Comparison of ENCODE assay signal across 12 cellular contexts in genomic region chr15:74174216-74174965, GRCh38. TPM values are rescaled to one million over a fixed set of nuclear protein-coding genes. Genes with fewer than 3 reads are reported as not detected.
DNase-seq lines count a peak whose midpoint lies in the region; ATAC-seq and TF ChIP-seq lines count a peak whose summit lies in the region.
"Had no signal": no experiment of that assay in that cellular context is flagged by ENCODE, and none has a peak within 500 bp of the region (broad histone marks: within the 10 kb centered on the region; RNA-seq: fewer than 3 reads in every experiment).

No MANE protein-coding gene starts in this region.

- no peak for TF ChIP-seq POLR2A in Peyer's patch (IDR thresholded peaks at IDR 0.05)
- no peak for TF ChIP-seq POLR2A in esophagus squamous epithelium (IDR thresholded peaks at IDR 0.05)
- TF ChIP-seq POLR2A in suprapubic skin (IDR thresholded peaks at IDR 0.05), result no peak

- no peak overlapping the region for H3K27ac Mint-ChIP-seq in stimulated activated naive CD8-positive, alpha-beta T cell treated with anti-CD3 and anti-CD28 coated beads, Interleukin-15, amount 100 ng/mL, for 72 hours
- H3K27ac Mint-ChIP-seq in activated CD8-positive, alpha-beta T cell treated with anti-CD3 and anti-CD28 coated beads, Interleukin-2, amount 10 ng/mL, durations not matched to agents 7 days and 5 days, result no peak overlapping the region
- H3K27ac Mint-ChIP-seq: activated CD4-positive, alpha-beta memory T cell treated with anti-CD3 and anti-CD28 coated beads for 36 hours had no signal

- POLR2A ChIA-PET in activated CD8-positive, alpha-beta T cell treated with anti-CD3 and anti-CD28 coated beads, Interleukin-2, amount 10 ng/mL, durations not matched to agents 7 days and 5 days (lab: Charles Lee), result no interaction called here

- TF ChIP-seq CTCF in Peyer's patch (IDR thresholded peaks at IDR 0.05) (no peak), esophagus squamous epithelium (IDR thresholded peaks at IDR 0.05) (no peak), mucosa of descending colon (IDR thresholded peaks at IDR 0.05) (no peak), suprapubic skin (IDR thresholded peaks at IDR 0.05) (no peak)

- peak in 2 of 3 donors; percentile 44 for DNase-seq in Peyer's patch
- DNase-seq in esophagus squamous epithelium (lab: John Stamatoyannopoulos, UW), result no peak
- no peak for DNase-seq in mucosa of descending colon
- peak; percentile 65 to 77 for DNase-seq in suprapubic skin (ENCODE audit: low spot score in 2 of 2)
- DNase-seq in posterior vena cava (ENCODE audit: low spot score), result no peak
- DNase-seq in medulla oblongata (ENCODE audit: extremely low spot score), result no peak
- DNase-seq in stimulated activated naive CD8-positive, alpha-beta T cell treated with anti-CD3 and anti-CD28 coated beads, Interleukin-15, amount 100 ng/mL, for 72 hours, result no peak
- DNase-seq in activated CD8-positive, alpha-beta T cell treated with anti-CD3 and anti-CD28 coated beads, Interleukin-2, amount 10 ng/mL, durations not matched to agents 7 days and 5 days, result no peak
- DNase-seq: activated CD4-positive, alpha-beta memory T cell treated with anti-CD3 and anti-CD28 coated beads for 36 hours; mammary epithelial cell; NCI-H345 had no signal

- H3K27me3 ChIP-seq in Peyer's patch, result no peaks in the 10 kb centered on the region
- peaks cover 0 to 3% (median 0%) of the 10 kb centered on the region in 4 donors for H3K27me3 ChIP-seq in esophagus squamous epithelium
- H3K27me3 ChIP-seq in suprapubic skin, result peaks cover 2% of the 10 kb centered on the region

- TF ChIP-seq EP300 in suprapubic skin (IDR thresholded peaks at IDR 0.05), result no peak

- no peaks in the 10 kb centered on the region for H3K9me3 ChIP-seq in Peyer's patch
- no peaks in the 10 kb centered on the region for H3K9me3 ChIP-seq in esophagus squamous epithelium
- no peaks in the 10 kb centered on the region for H3K9me3 ChIP-seq in mucosa of descending colon
- H3K9me3 ChIP-seq in suprapubic skin, result no peaks in the 10 kb centered on the region

- H3K27ac ChIP-seq in Peyer's patch, result peak overlapping the region; percentile 43 to 80 (median 66)
- H3K27ac ChIP-seq in esophagus squamous epithelium, result peak overlapping the region; percentile 39 to 83 (median 72)
- peak overlapping the region; percentile 65 for H3K27ac ChIP-seq in suprapubic skin

- no peaks in the 10 kb centered on the region for H3K27me3 Mint-ChIP-seq in stimulated activated naive CD8-positive, alpha-beta T cell treated with anti-CD3 and anti-CD28 coated beads, Interleukin-15, amount 100 ng/mL, for 72 hours
- H3K27me3 Mint-ChIP-seq in activated CD8-positive, alpha-beta T cell treated with anti-CD3 and anti-CD28 coated beads, Interleukin-2, amount 10 ng/mL, durations not matched to agents 7 days and 5 days (ENCODE audit: low read depth), result peaks cover 2% of the 10 kb centered on the region

- no peaks in the 10 kb centered on the region for H3K9me3 Mint-ChIP-seq in stimulated activated naive CD8-positive, alpha-beta T cell treated with anti-CD3 and anti-CD28 coated beads, Interleukin-15, amount 100 ng/mL, for 72 hours
- no peaks in the 10 kb centered on the region for H3K9me3 Mint-ChIP-seq in activated CD8-positive, alpha-beta T cell treated with anti-CD3 and anti-CD28 coated beads, Interleukin-2, amount 10 ng/mL, durations not matched to agents 7 days and 5 days (ENCODE audit: insufficient read depth)
- H3K9me3 Mint-ChIP-seq: activated CD4-positive, alpha-beta memory T cell treated with anti-CD3 and anti-CD28 coated beads for 36 hours had no signal

- no peak overlapping the region for H3K4me3 Mint-ChIP-seq in stimulated activated naive CD8-positive, alpha-beta T cell treated with anti-CD3 and anti-CD28 coated beads, Interleukin-15, amount 100 ng/mL, for 72 hours
- no peak overlapping the region for H3K4me3 Mint-ChIP-seq in activated CD8-positive, alpha-beta T cell treated with anti-CD3 and anti-CD28 coated beads, Interleukin-2, amount 10 ng/mL, durations not matched to agents 7 days and 5 days
- H3K4me3 Mint-ChIP-seq: activated CD4-positive, alpha-beta memory T cell treated with anti-CD3 and anti-CD28 coated beads for 36 hours had no signal

- H3K4me1 ChIP-seq in Peyer's patch (peaks cover 0 to 17% (median 0%) of the 10 kb centered on the region in 4 donors), esophagus squamous epithelium (peaks cover 7 to 78% (median 22%) of the 10 kb centered on the region in 3 donors), mucosa of descending colon (ENCODE audit: low read depth) (no peaks in the 10 kb centered on the region), suprapubic skin (peaks cover 59% of the 10 kb centered on the region)

- H3K4me3 ChIP-seq in Peyer's patch (peak overlapping the region; percentile 3 to 40 (median 24)), esophagus squamous epithelium (peak overlapping the region in 3 of 4 donors; percentile 24 to 55 (median 30)), mucosa of descending colon (no peak overlapping the region), suprapubic skin (peak overlapping the region; percentile 42)

- WGBS in esophagus squamous epithelium, 2 donors, result 71 to 84% methylated on average over 9 to 13 of the region's 22 CpGs
- WGBS in suprapubic skin, result 63% methylated on average over 17 of the region's 22 CpGs

- peak; percentile 9 for ATAC-seq in mucosa of descending colon
- ATAC-seq in stimulated activated naive CD8-positive, alpha-beta T cell treated with anti-CD3 and anti-CD28 coated beads, Interleukin-15, amount 100 ng/mL, for 72 hours, result no peak
- ATAC-seq in activated CD8-positive, alpha-beta T cell treated with anti-CD3 and anti-CD28 coated beads, Interleukin-2, amount 10 ng/mL, durations not matched to agents 7 days and 5 days, result no peak
- ATAC-seq: esophagus mucosa had no signal

- no peaks in the 10 kb centered on the region for H3K4me1 Mint-ChIP-seq in stimulated activated naive CD8-positive, alpha-beta T cell treated with anti-CD3 and anti-CD28 coated beads, Interleukin-15, amount 100 ng/mL, for 72 hours
- H3K4me1 Mint-ChIP-seq in activated CD8-positive, alpha-beta T cell treated with anti-CD3 and anti-CD28 coated beads, Interleukin-2, amount 10 ng/mL, durations not matched to agents 7 days and 5 days (ENCODE audit: low read depth), result no peaks in the 10 kb centered on the region

- CTCF ChIA-PET in activated CD8-positive, alpha-beta T cell treated with anti-CD3 and anti-CD28 coated beads, Interleukin-2, amount 10 ng/mL, durations not matched to agents 7 days and 5 days (lab: Charles Lee), result no interaction called here

- H3K36me3 Mint-ChIP-seq in activated CD8-positive, alpha-beta T cell treated with anti-CD3 and anti-CD28 coated beads, Interleukin-2, amount 10 ng/mL, durations not matched to agents 7 days and 5 days (ENCODE audit: low read depth), result no peaks in the 10 kb centered on the region
- H3K36me3 Mint-ChIP-seq: activated CD4-positive, alpha-beta memory T cell treated with anti-CD3 and anti-CD28 coated beads for 36 hours had no signal

- intact Hi-C loops in esophagus squamous epithelium (cut with DNase I) (no loop called here), mucosa of descending colon (cut with DNase I, micrococcal nuclease) (no loop called here), posterior vena cava (cut with DNase I) (no loop called here)

- no peaks in the 10 kb centered on the region for H3K36me3 ChIP-seq in Peyer's patch
- no peaks in the 10 kb centered on the region for H3K36me3 ChIP-seq in esophagus squamous epithelium
- no peaks in the 10 kb centered on the region for H3K36me3 ChIP-seq in mucosa of descending colon (ENCODE audit: low read depth)
- H3K36me3 ChIP-seq in suprapubic skin, result no peaks in the 10 kb centered on the region

RNA-seq across cellular contexts. Expression of gene ISLR, which starts 0.9 kb away (rescaled TPM):
- 10 to 100 TPM in 3 of 4 donors, 1 to 10 TPM in 1; 6.3 to 22.8 (median 17.5) TPM for total RNA-seq in Peyer's patch
- total RNA-seq in esophagus squamous epithelium, result 10 to 100 TPM in 2 of 4 donors, 1 to 10 TPM in 1, under 1 TPM in 1; 0.91 to 38.0 (median 11.0) TPM
- total RNA-seq in mucosa of descending colon, result 10 to 100 TPM in 1 of 3 donors, 1 to 10 TPM in 2; 4.9 to 29.9 (median 7.4) TPM
- total RNA-seq in suprapubic skin, result 10 to 100 TPM; 11.5 to 41.1 (median 18.1) TPM
- total RNA-seq in posterior vena cava, result 100 to 1,000 TPM in 1 of 2 donors, 10 to 100 TPM in 1; 51.7 to 108 TPM
- total RNA-seq in activated CD8-positive, alpha-beta T cell treated with anti-CD3 and anti-CD28 coated beads, Interleukin-2, amount 10 ng/mL, durations not matched to agents 7 days and 5 days, result not detected
- total RNA-seq: activated CD4-positive, alpha-beta memory T cell treated with anti-CD3 and anti-CD28 coated beads for 36 hours had no signal

RNA-seq across cellular contexts. Expression of gene STRA6, which starts 28.2 kb away (rescaled TPM):
- under 1 TPM in 1 of 4 donors, not detected in 3; 0.83 TPM for total RNA-seq in Peyer's patch
- 1 to 10 TPM in 2 of 4 donors, under 1 TPM in 1, not detected in 1; 0.76 to 2.2 (median 1.5) TPM for total RNA-seq in esophagus squamous epithelium
- under 1 TPM in 1 of 3 donors, not detected in 2; 0.35 TPM for total RNA-seq in mucosa of descending colon
- total RNA-seq in suprapubic skin, result under 1 TPM in 2 of 4 donors, not detected in 2; 0.26 to 0.39 TPM
- total RNA-seq in posterior vena cava, result 1 to 10 TPM in 1 of 2 donors, not detected in 1; 1.3 TPM
- total RNA-seq in activated CD8-positive, alpha-beta T cell treated with anti-CD3 and anti-CD28 coated beads, Interleukin-2, amount 10 ng/mL, durations not matched to agents 7 days and 5 days, result not detected
- total RNA-seq: activated CD4-positive, alpha-beta memory T cell treated with anti-CD3 and anti-CD28 coated beads for 36 hours had no signal

RNA-seq across cellular contexts. Expression of gene ISLR2, which starts 44.0 kb away (rescaled TPM):
- total RNA-seq in Peyer's patch (under 1 TPM in 3 of 4 donors, not detected in 1; 0.66 to 0.94 (median 0.70) TPM), esophagus squamous epithelium (under 1 TPM in 2 of 4 donors, not detected in 2; 0.13 to 0.76 TPM), mucosa of descending colon (1 to 10 TPM in 2 of 3 donors, under 1 TPM in 1; 0.38 to 1.7 (median 1.1) TPM), suprapubic skin (1 to 10 TPM in 2 of 4 donors, under 1 TPM in 1, not detected in 1; 0.57 to 1.9 (median 1.1) TPM), posterior vena cava (under 1 TPM; 0.62 to 0.65 TPM)
- not detected for total RNA-seq in activated CD8-positive, alpha-beta T cell treated with anti-CD3 and anti-CD28 coated beads, Interleukin-2, amount 10 ng/mL, durations not matched to agents 7 days and 5 days
- total RNA-seq: activated CD4-positive, alpha-beta memory T cell treated with anti-CD3 and anti-CD28 coated beads for 36 hours had no signal

Comparison
In these comparisons a context has a peak if more than half of its experiments do, and no peak if none do; other contexts are left out.
1. DNase-seq: peak in Peyer's patch (2 of 3) and suprapubic skin (2 of 2); none in esophagus squamous epithelium (single experiment), mucosa of descending colon (0 of 3), posterior vena cava (single experiment), medulla oblongata (single experiment), stimulated activated naive CD8-positive, alpha-beta T cell treated with anti-CD3 and anti-CD28 coated beads, Interleukin-15, amount 100 ng/mL, for 72 hours (0 of 2) and activated CD8-positive, alpha-beta T cell treated with anti-CD3 and anti-CD28 coated beads, Interleukin-2, amount 10 ng/mL, durations not matched to agents 7 days and 5 days (single experiment).
2. Peak in every context shown above with its lines, with median percentiles within 50 percentile points of each other: H3K27ac ChIP-seq.